Comparison of ENCODE assay signal across 9 cellular contexts in genomic region chr2:204683384-204683783, GRCh38.
"Had no signal": no experiment of that assay in that cellular context is flagged by ENCODE, and none has a peak within 500 bp of the region (broad histone marks: within the 10 kb centered on the region; RNA-seq: fewer than 3 reads in every experiment).

No MANE protein-coding gene starts in this region.

- H3K27ac ChIP-seq: GM23248 had no signal

- H3K36me3 ChIP-seq: HAP-1 had no signal

- H3K9me3 ChIP-seq: HAP-1 had no signal

- H3K4me3 Mint-ChIP-seq: GM23338, H9 had no signal

- ATAC-seq: GM23338, HCT116 had no signal

- DNase-seq: GM23248, GOT3, H7, H9, HCEC 1CT had no signal

- H3K4me2 ChIP-seq: GM23338 had no signal

- H2AFZ ChIP-seq: GM23248, GM23338 had no signal

- H3K4me3 ChIP-seq: GM23248, GM23338, HAP-1 had no signal

- H3K27ac Mint-ChIP-seq: GM23338, H9 had no signal

- H3K9ac ChIP-seq: GM23248 had no signal

- FAIRE-seq: H1 had no signal

- H3K9me3 Mint-ChIP-seq: GM23338, H9 had no signal

- H3K4me1 Mint-ChIP-seq: GM23338, H9 had no signal
